ENCODE assay signal across 8 cellular contexts in genomic region chr1:28914228-28915035, GRCh38.
DNase-seq lines count a peak whose midpoint lies in the region; ATAC-seq and TF ChIP-seq lines count a peak whose summit lies in the region.

EPB41 (plus strand) TSS chr1:28914569; CDS start chr1:28987438, 72,869 bp downstream.

- in situ Hi-C loops in ACHN (cut with HindIII; ENCODE audit: low pct_ligation_motif_present, low pct_unique_long_range_greater_than_20kb, low sequenced_read_pairs) = no loop called here
- in situ Hi-C loops in GM18951 (cut with MboI; ENCODE audit: low sequenced_read_pairs, unreplicated experiment) = no loop called here

- peak; percentile 77 for ATAC-seq in HG03196 (IDR thresholded peaks at IDR 0.05; ENCODE audit: unreplicated experiment)

- peak; percentile 35 for TF ChIP-seq POLR2A in GM18951 (IDR thresholded peaks at IDR 0.05; ENCODE audit: extremely low read depth, insufficient read depth, insufficient read length)

- DNase-seq in ACHN (peak; percentile 92), NCI-H345 (lab: John Stamatoyannopoulos, UW) (peak; percentile 97), caudate nucleus (lab: John Stamatoyannopoulos, UW) (peak; percentile 20 to 94 (median 72)), islet precursor cell (peak; percentile 98)
- peak; percentile 73 to 90 (median 78) for DNase-seq in activated CD4-positive, CD25-positive, alpha-beta regulatory T cell (lab: John Stamatoyannopoulos, UW)
- DNase-seq in stimulated activated CD4-positive, alpha-beta T cell treated with anti-CD3 and anti-CD28 coated beads, Interleukin-12 subunit alpha, Interleukin-12 subunit beta, amount 100 ng/mL, for 24 hours (ENCODE audit: low read depth in 2 of 2) = peak; percentile 80 to 94

- H3K27ac ChIP-seq in caudate nucleus (ENCODE audit: low read depth, low read length) = no peak within 1 kb of the TSS
